Comparison of ENCODE assay signal across 23 cellular contexts in genomic region chr1:145936247-145936646, GRCh38. TPM values are rescaled to one million over a fixed set of nuclear protein-coding genes. Genes with fewer than 3 reads are reported as not detected.
A peak's percentile ranks its signal among the peaks of the same experiment; 100 is the strongest.
DNase-seq lines count a peak whose midpoint lies in the region; ATAC-seq and TF ChIP-seq lines count a peak whose summit lies in the region.
"Had no signal": no experiment of that assay in that cellular context is flagged by ENCODE, and none has a peak within 500 bp of the region (broad histone marks: within the 10 kb centered on the region; RNA-seq: fewer than 3 reads in every experiment).

No MANE protein-coding gene starts in this region.

- H3K4me3 Mint-ChIP-seq in endothelial cell (ENCODE audit: unreplicated experiment) = peak overlapping the region; percentile 22
- no peak overlapping the region for H3K4me3 Mint-ChIP-seq in activated naive CD4-positive, alpha-beta T cell treated with anti-CD3 and anti-CD28 coated beads for 36 hours
- H3K4me3 Mint-ChIP-seq: CD8-positive, alpha-beta T cell; HFFc6; nephron progenitor cell; T-cell had no signal

- H3K9me3 ChIP-seq in GM23248 (ENCODE audit: low read depth) = no peaks in the 10 kb centered on the region
- H3K9me3 ChIP-seq in psoas muscle = no peaks in the 10 kb centered on the region
- no peaks in the 10 kb centered on the region for H3K9me3 ChIP-seq in prostate gland
- H3K9me3 ChIP-seq: colonic mucosa had no signal

- H3K4me1 Mint-ChIP-seq in endothelial cell (ENCODE audit: unreplicated experiment) = peaks cover 40% of the 10 kb centered on the region
- peaks cover 18% of the 10 kb centered on the region for H3K4me1 Mint-ChIP-seq in activated naive CD4-positive, alpha-beta T cell treated with anti-CD3 and anti-CD28 coated beads for 36 hours (ENCODE audit: low read depth)

- no peak overlapping the region for H3K4me3 ChIP-seq in GM23248
- H3K4me3 ChIP-seq in psoas muscle = no peak overlapping the region
- H3K4me3 ChIP-seq in prostate gland = no peak overlapping the region
- H3K4me3 ChIP-seq: colonic mucosa had no signal

- no peaks in the 10 kb centered on the region for H4K20me1 ChIP-seq in GM23248 (ENCODE audit: insufficient read depth)

- intact Hi-C loops in psoas muscle (cut with DNase I) = loop anchor here in 1 of 2 donors (2.0 kb wide), 1 partner anchor 19 kb away; no protein-coding TSS in a partner anchor
- intact Hi-C loops in prostate gland (cut with DNase I) = no loop called here
- intact Hi-C loops in activated naive CD4-positive, alpha-beta T cell treated with anti-CD3 and anti-CD28 coated beads for 36 hours (cut with micrococcal nuclease) = no loop called here

- no peaks in the 10 kb centered on the region for H3K27me3 Mint-ChIP-seq in endothelial cell (ENCODE audit: unreplicated experiment)
- H3K27me3 Mint-ChIP-seq in activated naive CD4-positive, alpha-beta T cell treated with anti-CD3 and anti-CD28 coated beads for 36 hours (ENCODE audit: low read depth) = no peaks in the 10 kb centered on the region
- H3K27me3 Mint-ChIP-seq: T-cell had no signal

- H3K27ac ChIP-seq in GM23248 (no peak overlapping the region), RWPE1 (peak overlapping the region; percentile 40; the same call in 1 of the 2 replicates), psoas muscle (peak overlapping the region; percentile 70), prostate gland (no peak overlapping the region)
- H3K27ac ChIP-seq: colonic mucosa had no signal

- in situ Hi-C loops in GM23248 (cut with MboI) = no loop called here

- H3K27me3 ChIP-seq in GM23248 (replicated peaks; ENCODE audit: insufficient read depth) = no peaks in the 10 kb centered on the region
- no peaks in the 10 kb centered on the region for H3K27me3 ChIP-seq in psoas muscle (ENCODE audit: insufficient read depth in 3 of 3, low read length in 2 of 3)
- H3K27me3 ChIP-seq in prostate gland (replicated peaks; ENCODE audit: insufficient read depth) = no peaks in the 10 kb centered on the region
- H3K27me3 ChIP-seq: colonic mucosa had no signal

- no peaks in the 10 kb centered on the region for H3K9me3 Mint-ChIP-seq in endothelial cell (ENCODE audit: unreplicated experiment)
- H3K9me3 Mint-ChIP-seq in activated naive CD4-positive, alpha-beta T cell treated with anti-CD3 and anti-CD28 coated beads for 36 hours = no peaks in the 10 kb centered on the region
- H3K9me3 Mint-ChIP-seq: activated naive CD4-positive, alpha-beta T cell treated with anti-CD3 and anti-CD28 coated beads, Interleukin-2, amount 50 U/mL, for 72 hours; CD8-positive, alpha-beta T cell; HFFc6; nephron progenitor cell; T-cell had no signal

- TF ChIP-seq CTCF in RWPE1 (conservative IDR thresholded peaks at IDR 0.05; ENCODE audit: low read depth) (no peak), endothelial cell (IDR thresholded peaks at IDR 0.05; ENCODE audit: unreplicated experiment) (no peak), psoas muscle (IDR thresholded peaks at IDR 0.05) (no peak), prostate gland (IDR thresholded peaks at IDR 0.05) (no peak), GM10248 (IDR thresholded peaks at IDR 0.05; ENCODE audit: control extremely low read depth, extremely low read depth, low read depth, missing control alignments) (no peak)

- 0 out of 2 replicates have a peak, but pooled peaks cover 8% of the 10 kb centered on the region for H3K4me1 ChIP-seq in GM23248 (ENCODE audit: insufficient read depth)
- peaks cover 37% of the 10 kb centered on the region for H3K4me1 ChIP-seq in psoas muscle
- H3K4me1 ChIP-seq in prostate gland (replicated peaks) = no peaks in the 10 kb centered on the region
- H3K4me1 ChIP-seq: colonic mucosa had no signal

- H3K36me3 Mint-ChIP-seq in endothelial cell (ENCODE audit: low read depth, unreplicated experiment) = peaks cover 29% of the 10 kb centered on the region
- H3K36me3 Mint-ChIP-seq in activated naive CD4-positive, alpha-beta T cell treated with anti-CD3 and anti-CD28 coated beads for 36 hours (ENCODE audit: low read depth) = peaks cover 9% of the 10 kb centered on the region

- 97 to 100% methylated on average over 8 of the region's 8 CpGs for WGBS in GM23248 (ENCODE audit: low coverage in 1 of 2, low lambda C conversion rate in 2 of 2, missing lambda C conversion rate in 2 of 2), 2 experiments
- 38 to 71% (median 68%) methylated on average over 7 to 8 of the region's 8 CpGs for WGBS in psoas muscle, 3 donors
- WGBS in prostate gland = 73% methylated on average over 8 of the region's 8 CpGs

- no peak for TF ChIP-seq POLR2A in prostate gland (IDR thresholded peaks at IDR 0.05)

- peak; percentile 80 to 90 (median 82) for ATAC-seq in psoas muscle
- ATAC-seq: activated naive CD4-positive, alpha-beta T cell treated with anti-CD3 and anti-CD28 coated beads, Interleukin-2, amount 50 U/mL, for 72 hours; CD8-positive, alpha-beta T cell; T-cell had no signal

- peaks cover 6% of the 10 kb centered on the region for H3F3A ChIP-seq in GM23248 (ENCODE audit: insufficient read depth)

- no peak overlapping the region for H2AFZ ChIP-seq in GM23248

- H3K4me2 ChIP-seq in GM23248 (ENCODE audit: unreplicated experiment) = no peak overlapping the region

- POLR2A ChIA-PET in RWPE1 (lab: Yijun Ruan, JAX; ENCODE audit: low non-redundant PET) = no interaction called here
- POLR2A ChIA-PET in GM10248 (lab: Yijun Ruan, JAX) = interaction anchor here (0.9 kb wide), 1 partner anchor 9 kb away, joined by 3 read pairs; the partner anchor contains the start of gene RBM8A

- CTCF ChIA-PET in RWPE1 (lab: Yijun Ruan, JAX) (no interaction called here), GM10248 (lab: Yijun Ruan, JAX) (interaction anchor here (1.2 to 3.1 kb wide), 4 partner anchors 8 to 42 kb away, joined by 3 to 14 read pairs (median 4); partner anchors contain the start of gene RBM8A)
- CTCF ChIA-PET in activated naive CD4-positive, alpha-beta T cell treated with anti-CD3 and anti-CD28 coated beads for 36 hours (lab: Charles Lee) = interaction anchor here (0.9 kb wide), 2 partner anchors 22 to 26 kb away, joined by 3 read pairs; partner anchors contain the start of genes ITGA10 and LIX1L

- peak; percentile 62 for DNase-seq in GM23248
- DNase-seq in RWPE1 (ENCODE audit: low spot score) = no peak
- no peak for DNase-seq in endothelial cell (ENCODE audit: low spot score)
- DNase-seq in psoas muscle = peak in 1 of 2 donors; percentile 74
- DNase-seq in prostate gland (ENCODE audit: low spot score) = no peak
- no peak for DNase-seq in GM10248 (ENCODE audit: extremely low spot score)
- no peak for DNase-seq in activated naive CD4-positive, alpha-beta T cell treated with anti-CD3 and anti-CD28 coated beads for 36 hours
- no peak for DNase-seq in HT-29 (ENCODE audit: low spot score)
- DNase-seq: activated CD4-positive, alpha-beta T cell treated with anti-CD3 and anti-CD28 coated beads, Interleukin-2, amount 50 U/mL, for 4 hours; CD8-positive, alpha-beta T cell; colonic mucosa; DND-41; HFFc6; hypothalamus; Kasumi-1; kidney; NCI-H1092 treated with DMSO at 0.1 percent for 48 hours; NCI-H2107; NCI-H526 treated with DMSO at 0.1 percent for 48 hours; nephron progenitor cell; Right ventricle myocardium superior; T-cell had no signal

- H3K9ac ChIP-seq in GM23248 = no peak overlapping the region

- H3K36me3 ChIP-seq in GM23248 (ENCODE audit: low read depth) = peaks cover 26% of the 10 kb centered on the region; the same call in 1 of the 2 replicates
- peaks cover 8 to 85% of the 10 kb centered on the region in 2 donors for H3K36me3 ChIP-seq in psoas muscle (ENCODE audit: insufficient read depth in 1 of 2, low read depth in 1 of 2)
- H3K36me3 ChIP-seq in prostate gland = no peaks in the 10 kb centered on the region
- H3K36me3 ChIP-seq: colonic mucosa had no signal

- H3K79me2 ChIP-seq in GM23248 (ENCODE audit: insufficient read depth) = peaks cover 12% of the 10 kb centered on the region

- no peaks in the 10 kb centered on the region for H3K9me2 ChIP-seq in GM23248 (ENCODE audit: insufficient read depth)

- H3K27ac Mint-ChIP-seq in endothelial cell (ENCODE audit: unreplicated experiment) = peak overlapping the region; percentile 74
- no peak overlapping the region for H3K27ac Mint-ChIP-seq in activated naive CD4-positive, alpha-beta T cell treated with anti-CD3 and anti-CD28 coated beads for 36 hours
- H3K27ac Mint-ChIP-seq: HFFc6 had no signal

RNA-seq across cellular contexts. Expression of gene RBM8A, which starts 9.0 kb away (rescaled TPM):
- total RNA-seq in GM23248 (2014; rRNA removed; shearing (Covaris generic)) = 112 and 127 TPM in 2 replicates
- 204 and 210 TPM in 2 replicates for polyA plus RNA-seq in GM23248 (2016; fragmentation: Nextera tagmentation; extraction: Ambion mirVana)
- total RNA-seq in endothelial cell (ENCODE audit: unreplicated experiment) = 213 TPM
- total RNA-seq in psoas muscle = 100 to 1,000 TPM in 3 of 4 donors, 10 to 100 TPM in 1; 82.9 to 254 (median 174) TPM
- 100 to 1,000 TPM; 193 to 527 (median 243) TPM for polyA plus RNA-seq in psoas muscle
- total RNA-seq in prostate gland = 100 to 1,000 TPM; 127 to 159 TPM
- 100 to 1,000 TPM; 241 to 242 TPM for total RNA-seq in activated naive CD4-positive, alpha-beta T cell treated with anti-CD3 and anti-CD28 coated beads for 36 hours
- 88.3 and 93.5 TPM in 2 replicates for total RNA-seq in HT-29 (2014; rRNA removed; shearing (Covaris generic))

RNA-seq across cellular contexts. Expression of gene PEX11B, which starts 17.7 kb away (rescaled TPM):
- total RNA-seq in GM23248 (2014; rRNA removed; shearing (Covaris generic)) = 32.2 and 34.5 TPM in 2 replicates
- polyA plus RNA-seq in GM23248 (2016; fragmentation: Nextera tagmentation; extraction: Ambion mirVana) (37.1 and 37.9 TPM in 2 replicates), psoas muscle (10 to 100 TPM; 22.8 to 34.8 (median 29.4) TPM)
- total RNA-seq in endothelial cell (ENCODE audit: unreplicated experiment) (34.0 TPM), psoas muscle (10 to 100 TPM; 19.3 to 36.3 (median 23.1) TPM), prostate gland (10 to 100 TPM; 35.9 to 37.7 TPM)
- 10 to 100 TPM; 18.0 to 19.0 TPM for total RNA-seq in activated naive CD4-positive, alpha-beta T cell treated with anti-CD3 and anti-CD28 coated beads for 36 hours
- 10.5 and 11.1 TPM in 2 replicates for total RNA-seq in HT-29 (2014; rRNA removed; shearing (Covaris generic))

RNA-seq across cellular contexts. Expression of gene LIX1L, which starts 21.6 kb away (rescaled TPM):
- 26.1 and 36.5 TPM in 2 replicates for total RNA-seq in GM23248 (2014; rRNA removed; shearing (Covaris generic))
- polyA plus RNA-seq in GM23248 (2016; fragmentation: Nextera tagmentation; extraction: Ambion mirVana) (18.3 TPM in 2 replicates), psoas muscle (10 to 100 TPM; 23.5 to 36.9 (median 28.1) TPM)
- total RNA-seq in endothelial cell (ENCODE audit: unreplicated experiment) (83.3 TPM), psoas muscle (10 to 100 TPM; 14.6 to 59.7 (median 38.0) TPM), prostate gland (10 to 100 TPM; 30.0 to 31.8 TPM)
- 10 to 100 TPM; 43.6 to 44.3 TPM for total RNA-seq in activated naive CD4-positive, alpha-beta T cell treated with anti-CD3 and anti-CD28 coated beads for 36 hours
- 2.5 and 3.0 TPM in 2 replicates for total RNA-seq in HT-29 (2014; rRNA removed; shearing (Covaris generic))

RNA-seq across cellular contexts. Expression of gene ITGA10, which starts 26.4 kb away (rescaled TPM):
- total RNA-seq in GM23248 (2014; rRNA removed; shearing (Covaris generic)) = 0.13 and 0.65 TPM in 2 replicates
- polyA plus RNA-seq in GM23248 (2016; fragmentation: Nextera tagmentation; extraction: Ambion mirVana) = 0.31 and 0.35 TPM in 2 replicates
- total RNA-seq in endothelial cell (ENCODE audit: unreplicated experiment) = 6.1 TPM
- 10 to 100 TPM in 1 of 4 donors, 1 to 10 TPM in 3; 1.0 to 18.0 (median 5.4) TPM for total RNA-seq in psoas muscle
- 10 to 100 TPM in 1 of 3 donors, 1 to 10 TPM in 2; 1.4 to 24.8 (median 1.7) TPM for polyA plus RNA-seq in psoas muscle
- total RNA-seq in prostate gland = 1 to 10 TPM; 6.4 to 7.4 TPM
- under 1 TPM; 0.41 to 0.54 TPM for total RNA-seq in activated naive CD4-positive, alpha-beta T cell treated with anti-CD3 and anti-CD28 coated beads for 36 hours
- 0.08 and 0.10 TPM in 2 replicates for total RNA-seq in HT-29 (2014; rRNA removed; shearing (Covaris generic))

RNA-seq across cellular contexts. Expression of gene ANKRD34A, which starts 28.1 kb away (rescaled TPM):
- 0.25 and 1.3 TPM in 2 replicates for total RNA-seq in GM23248 (2014; rRNA removed; shearing (Covaris generic))
- polyA plus RNA-seq in GM23248 (2016; fragmentation: Nextera tagmentation; extraction: Ambion mirVana) (1.9 and 2.3 TPM in 2 replicates), psoas muscle (10 to 100 TPM in 1 of 3 donors, 1 to 10 TPM in 2; 6.6 to 14.7 (median 7.4) TPM)
- total RNA-seq in endothelial cell (ENCODE audit: unreplicated experiment) (0.56 TPM), psoas muscle (10 to 100 TPM in 1 of 4 donors, 1 to 10 TPM in 2, under 1 TPM in 1; 0.42 to 12.3 (median 4.9) TPM), prostate gland (1 to 10 TPM; 1.6 to 2.4 TPM)
- 1 to 10 TPM; 3.7 to 4.3 TPM for total RNA-seq in activated naive CD4-positive, alpha-beta T cell treated with anti-CD3 and anti-CD28 coated beads for 36 hours
- 0.20 and 1.9 TPM in 2 replicates for total RNA-seq in HT-29 (2014; rRNA removed; shearing (Covaris generic))

Comparison
In these comparisons a context has a peak if more than half of its experiments do, and no peak if none do; other contexts are left out.
1. H3K27ac ChIP-seq: peak in RWPE1 (single experiment) and psoas muscle (single experiment); none in GM23248 (single experiment) and prostate gland (0 of 2).